17 cellular contexts compared by ENCODE assay signal in the genomic region with DNA sequence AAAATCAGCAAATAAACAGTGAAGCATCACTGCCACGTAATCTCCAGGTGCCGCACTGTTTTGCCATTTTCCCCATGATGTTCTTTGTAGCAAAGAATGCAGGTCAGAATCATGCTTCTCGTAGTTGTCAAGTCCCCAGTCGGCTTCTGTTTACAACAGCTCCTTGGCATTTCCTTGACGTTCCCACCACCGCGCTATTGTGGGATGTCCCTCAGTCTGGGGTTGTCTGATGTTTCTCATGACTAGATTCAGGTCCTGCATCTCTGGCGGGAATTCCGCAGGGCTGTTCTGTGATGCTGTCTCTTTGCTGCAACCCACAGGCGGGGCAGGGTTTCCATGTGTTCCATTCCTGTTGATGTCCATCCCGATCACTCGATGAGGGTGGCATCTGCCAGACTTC.
"Had no signal": no experiment of that assay in that cellular context is flagged by ENCODE, and none has a peak within 500 bp of the region (broad histone marks: within the 10 kb centered on the region; RNA-seq: fewer than 3 reads in every experiment).

No MANE protein-coding gene starts in this region.

- H3K4me3 Mint-ChIP-seq: activated CD8-positive, alpha-beta T cell treated with anti-CD3 and anti-CD28 coated beads for 36 hours; activated T-cell treated with anti-CD3 and anti-CD28 coated beads, Interleukin-2, amount 50 U/mL, for 4 hours; immature natural killer cell; T-cell had no signal

- DNase-seq: activated CD4-positive, alpha-beta T cell treated with anti-CD3 and anti-CD28 coated beads for 1 hour; activated CD8-positive, alpha-beta T cell treated with anti-CD3 and anti-CD28 coated beads for 36 hours; activated effector memory CD4-positive, alpha-beta T cell treated with Interleukin-2 at 50 U/mL for 16 hours; cerebellar nuclear complex; foreskin melanocyte; natural killer cell; stimulated activated CD4-positive, alpha-beta T cell treated with anti-CD3 and anti-CD28 coated beads, Interleukin-15, amount 100 ng/mL, for 24 hours; stimulated activated CD4-positive, alpha-beta T cell treated with anti-CD3 and anti-CD28 coated beads, Interleukin-4, amount 100 ng/mL, for 1 hour; stimulated activated naive CD8-positive, alpha-beta T cell treated with anti-CD3 and anti-CD28 coated beads, Interleukin-15, Interleukin-2, amounts not matched to agents 100 U/mL and 50 U/mL, for 24 hours; transverse colon had no signal

- H3K36me3 ChIP-seq: heart left ventricle, transverse colon had no signal

- H3K4me1 Mint-ChIP-seq: immature natural killer cell, natural killer cell had no signal

- H3K4me3 ChIP-seq: transverse colon had no signal

- H3K27ac Mint-ChIP-seq: activated CD8-positive, alpha-beta T cell treated with anti-CD3 and anti-CD28 coated beads for 36 hours; immature natural killer cell; natural killer cell; T-cell had no signal

- H3K27me3 ChIP-seq: heart left ventricle, transverse colon had no signal

- H3K27ac ChIP-seq: epithelial cell of prostate, heart left ventricle, transverse colon, VCaP had no signal

- H3K36me3 Mint-ChIP-seq: brain, immature natural killer cell, natural killer cell, T-cell had no signal

- H3K9me3 ChIP-seq: heart left ventricle, transverse colon had no signal

- H3K9me3 Mint-ChIP-seq: activated CD8-positive, alpha-beta T cell treated with anti-CD3 and anti-CD28 coated beads for 36 hours; activated T-cell treated with anti-CD3 and anti-CD28 coated beads, Interleukin-2, amount 50 U/mL, for 4 hours; immature natural killer cell; natural killer cell; T-cell had no signal

- H3K27me3 Mint-ChIP-seq: activated CD8-positive, alpha-beta T cell treated with anti-CD3 and anti-CD28 coated beads for 36 hours; T-cell had no signal
